In genomic region chrX:23811135-23811781, GRCh38 we compare ENCODE assay signal across 8 cellular contexts. TPM values are rescaled to one million over a fixed set of nuclear protein-coding genes. Genes with fewer than 3 reads are reported as not detected.
A peak's percentile ranks its signal among the peaks of the same experiment; 100 is the strongest.
DNase-seq lines count a peak whose midpoint lies in the region; ATAC-seq lines count a peak whose summit lies in the region.
"Had no signal": no experiment of that assay in that cellular context is flagged by ENCODE, and none has a peak within 500 bp of the region (broad histone marks: within the 10 kb centered on the region; RNA-seq: fewer than 3 reads in every experiment).

No MANE protein-coding gene starts in this region.

- POLR2A ChIA-PET in CD8-positive, alpha-beta memory T cell (lab: Charles Lee) = no interaction called here

- H3K9me3 ChIP-seq in MG63 = no peaks in the 10 kb centered on the region
- H3K9me3 ChIP-seq in subcutaneous abdominal adipose tissue (ENCODE audit: control insufficient read depth in 5 of 5, low read length in 5 of 5) = peaks cover 0 to 7% (median 7%) of the 10 kb centered on the region in 5 donors
- H3K9me3 ChIP-seq in CD8-positive, alpha-beta memory T cell (ENCODE audit: low read length) = no peaks in the 10 kb centered on the region

- ATAC-seq in left ventricle myocardium superior (peak; percentile 33), GM19328 (IDR thresholded peaks at IDR 0.05; ENCODE audit: unreplicated experiment) (no peak)

- peaks cover 0 to 9% of the 10 kb centered on the region in 2 donors for H3K27me3 Mint-ChIP-seq in CD8-positive, alpha-beta memory T cell

- no peak overlapping the region for H3K27ac Mint-ChIP-seq in CD8-positive, alpha-beta memory T cell

- H3K27me3 ChIP-seq in MG63 = no peaks in the 10 kb centered on the region
- H3K27me3 ChIP-seq in subcutaneous abdominal adipose tissue (ENCODE audit: control insufficient read depth in 5 of 5, insufficient read depth in 4 of 5, low read length in 5 of 5) = peaks cover 0 to 5% (median 0%) of the 10 kb centered on the region in 5 donors
- no peaks in the 10 kb centered on the region for H3K27me3 ChIP-seq in CD8-positive, alpha-beta memory T cell (ENCODE audit: insufficient read depth, low read length, poor library complexity, severe bottlenecking)
- H3K27me3 ChIP-seq: brain microvascular endothelial cell had no signal

- peaks cover 0 to 3% (median 0%) of the 10 kb centered on the region in 3 donors for H3K4me1 Mint-ChIP-seq in CD8-positive, alpha-beta memory T cell

- CTCF ChIA-PET in CD8-positive, alpha-beta memory T cell (lab: Charles Lee) = no interaction called here

- intact Hi-C loops in left ventricle myocardium superior (cut with micrococcal nuclease) = no loop called here

- H3K36me3 Mint-ChIP-seq in CD8-positive, alpha-beta memory T cell = no peaks in the 10 kb centered on the region

- no peak for DNase-seq in MG63
- DNase-seq in SKM-1 treated with dmso at 0.1 percent for 144 hours (lab: John Stamatoyannopoulos, UW; ENCODE audit: unreplicated experiment) = peak; percentile 75
- DNase-seq in left ventricle myocardium superior = no peak
- no peak for DNase-seq in NCI-H446 (lab: John Stamatoyannopoulos, UW)
- no peak for DNase-seq in CD8-positive, alpha-beta memory T cell
- DNase-seq: brain microvascular endothelial cell had no signal

- H3K4me3 Mint-ChIP-seq in CD8-positive, alpha-beta memory T cell = peak overlapping the region in 1 of 7 donors; percentile 19

- no peaks in the 10 kb centered on the region for H3K36me3 ChIP-seq in MG63
- no peaks in the 10 kb centered on the region for H3K36me3 ChIP-seq in subcutaneous abdominal adipose tissue (ENCODE audit: control insufficient read depth in 5 of 5, insufficient read depth in 5 of 5, low read length in 5 of 5)
- H3K36me3 ChIP-seq in CD8-positive, alpha-beta memory T cell (ENCODE audit: insufficient read depth, low read length) = no peaks in the 10 kb centered on the region
- H3K36me3 ChIP-seq: brain microvascular endothelial cell had no signal

- peak overlapping the region in 1 of 5 donors; percentile 17 for H3K9ac ChIP-seq in subcutaneous abdominal adipose tissue (ENCODE audit: low read length in 5 of 5)

- peaks cover 0 to 3% (median 2%) of the 10 kb centered on the region in 5 donors for H3K9me3 Mint-ChIP-seq in CD8-positive, alpha-beta memory T cell

- H3K4me3 ChIP-seq in MG63 = peak overlapping the region; percentile 13
- H3K4me3 ChIP-seq in subcutaneous abdominal adipose tissue (ENCODE audit: low read depth in 1 of 5, low read length in 5 of 5) = peak overlapping the region in 4 of 5 donors; percentile 21 to 53 (median 34)
- H3K4me3 ChIP-seq in CD8-positive, alpha-beta memory T cell (ENCODE audit: low read length) = no peak overlapping the region

- peaks cover 0 to 11% (median 3%) of the 10 kb centered on the region in 5 donors for H3K4me1 ChIP-seq in subcutaneous abdominal adipose tissue (ENCODE audit: control insufficient read depth in 5 of 5, insufficient read depth in 5 of 5, low read length in 5 of 5)
- no peaks in the 10 kb centered on the region for H3K4me1 ChIP-seq in CD8-positive, alpha-beta memory T cell (ENCODE audit: insufficient read depth, low read length)

- H3K27ac ChIP-seq in subcutaneous abdominal adipose tissue (ENCODE audit: low read depth, low read length) = no peak overlapping the region
- H3K27ac ChIP-seq in CD8-positive, alpha-beta memory T cell (ENCODE audit: low read depth, low read length) = no peak overlapping the region
- H3K27ac ChIP-seq: brain microvascular endothelial cell had no signal

RNA-seq across cellular contexts. Expression of gene SAT1, which starts 28.3 kb away (rescaled TPM):
- total RNA-seq in MG63 (2014; rRNA removed; shearing (Covaris generic); ENCODE audit: low replicate concordance) = 62.1 and 85.3 TPM in 2 replicates
- 145 TPM for total RNA-seq in left ventricle myocardium superior
- 10 to 100 TPM; 40.0 to 41.3 TPM for total RNA-seq in CD8-positive, alpha-beta memory T cell
- polyA plus RNA-seq in CD8-positive, alpha-beta memory T cell = 113 TPM
